ENCODE assay signal across 8 cellular contexts in the genomic region with DNA sequence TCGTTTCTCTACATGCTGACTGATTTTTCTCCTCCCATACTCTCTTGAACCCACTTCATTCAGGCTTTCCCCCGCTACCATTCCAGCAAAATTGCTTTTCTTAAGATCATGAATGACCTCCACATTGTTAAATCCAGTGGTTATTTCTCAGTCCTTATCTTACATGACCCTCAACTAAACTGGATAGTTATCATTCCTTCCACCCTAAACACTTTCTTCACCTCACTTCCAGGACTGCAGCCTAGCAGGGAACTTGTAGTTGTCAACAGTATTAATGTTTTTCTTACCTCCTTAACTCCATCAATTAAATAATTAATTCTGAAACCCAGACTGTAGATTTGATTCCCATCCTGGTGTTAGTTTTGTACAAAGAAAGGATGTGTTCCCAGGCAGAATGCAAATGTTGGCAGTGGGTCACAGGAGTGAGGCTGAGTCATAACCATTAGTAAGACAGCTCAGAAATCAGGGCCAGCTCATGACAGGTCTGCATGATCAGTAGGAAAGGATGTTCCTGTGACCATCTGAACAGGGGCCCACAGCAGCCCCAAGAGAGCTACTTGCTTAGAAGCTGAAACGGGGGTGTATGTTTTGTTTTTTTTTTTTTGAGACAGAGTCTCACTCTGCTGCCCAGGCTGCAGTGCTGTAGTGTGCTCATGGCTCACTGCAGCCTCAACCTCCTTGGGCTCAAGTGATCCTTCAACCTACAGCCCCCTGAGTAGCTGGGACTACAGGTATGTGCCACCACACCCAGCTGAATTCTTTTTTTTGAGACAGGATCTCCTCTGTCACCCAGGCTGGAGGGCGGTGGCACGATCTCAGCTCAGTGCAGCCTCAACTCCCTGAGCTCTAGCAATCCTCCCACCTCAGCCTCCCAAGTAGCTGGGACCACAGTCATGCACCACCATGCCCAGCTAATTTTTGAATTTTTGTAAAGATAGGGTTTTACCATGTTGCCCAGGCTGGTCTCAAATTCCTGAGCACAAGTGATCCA. TPM values are rescaled to one million over a fixed set of nuclear protein-coding genes. Genes with fewer than 3 reads are reported as not detected.
A peak's percentile ranks its signal among the peaks of the same experiment; 100 is the strongest.
DNase-seq lines count a peak whose midpoint lies in the region; ATAC-seq and TF ChIP-seq lines count a peak whose summit lies in the region.

No MANE protein-coding gene starts in this region.

- H3K9me3 ChIP-seq in esophagus squamous epithelium = no peaks in the 10 kb centered on the region

- H3K36me3 Mint-ChIP-seq in activated naive CD4-positive, alpha-beta T cell treated with anti-CD3 and anti-CD28 coated beads for 36 hours (ENCODE audit: low read depth) = no peaks in the 10 kb centered on the region
- no peaks in the 10 kb centered on the region for H3K36me3 Mint-ChIP-seq in stimulated activated effector memory CD8-positive, alpha-beta T cell treated with anti-CD3 and anti-CD28 coated beads, Interleukin-12 subunit alpha, Interleukin-12 subunit beta, amount 100 ng/mL, for 72 hours

- peak; percentile 31 for DNase-seq in activated naive CD4-positive, alpha-beta T cell treated with anti-CD3 and anti-CD28 coated beads for 36 hours
- DNase-seq in activated naive CD4-positive, alpha-beta T cell treated with Interleukin-2 at 50 U/mL for 16 hours = no peak
- DNase-seq in NCI-H446 (lab: John Stamatoyannopoulos, UW) (peak; percentile 62 to 72), esophagus squamous epithelium (lab: John Stamatoyannopoulos, UW) (no peak), hippocampal formation (lab: John Stamatoyannopoulos, UW) (no peak)
- DNase-seq in stimulated activated effector memory CD8-positive, alpha-beta T cell treated with anti-CD3 and anti-CD28 coated beads, Interleukin-12 subunit alpha, Interleukin-12 subunit beta, amount 100 ng/mL, for 72 hours (ENCODE audit: low spot score in 2 of 2) = no peak
- no peak for DNase-seq in stimulated activated CD4-positive, alpha-beta T cell treated with anti-CD3 and anti-CD28 coated beads, Interleukin-4, amount 100 ng/mL, for 1 hour

- peaks cover 5 to 32% (median 10%) of the 10 kb centered on the region in 3 donors for H3K4me1 ChIP-seq in esophagus squamous epithelium

- CTCF ChIA-PET in activated naive CD4-positive, alpha-beta T cell treated with anti-CD3 and anti-CD28 coated beads for 36 hours (lab: Charles Lee) = interaction anchor here (1.1 kb wide), 1 partner anchor 24 kb away, joined by 4 read pairs; no protein-coding TSS in a partner anchor

- H3K4me3 Mint-ChIP-seq in activated naive CD4-positive, alpha-beta T cell treated with anti-CD3 and anti-CD28 coated beads for 36 hours = no peak overlapping the region
- H3K4me3 Mint-ChIP-seq in stimulated activated effector memory CD8-positive, alpha-beta T cell treated with anti-CD3 and anti-CD28 coated beads, Interleukin-12 subunit alpha, Interleukin-12 subunit beta, amount 100 ng/mL, for 72 hours = no peak overlapping the region

- TF ChIP-seq POLR2A in esophagus squamous epithelium (IDR thresholded peaks at IDR 0.05) = no peak

- H3K4me1 Mint-ChIP-seq in activated naive CD4-positive, alpha-beta T cell treated with anti-CD3 and anti-CD28 coated beads for 36 hours (ENCODE audit: low read depth) = no peaks in the 10 kb centered on the region
- peaks cover 11% of the 10 kb centered on the region for H3K4me1 Mint-ChIP-seq in stimulated activated effector memory CD8-positive, alpha-beta T cell treated with anti-CD3 and anti-CD28 coated beads, Interleukin-12 subunit alpha, Interleukin-12 subunit beta, amount 100 ng/mL, for 72 hours

- H3K9me3 Mint-ChIP-seq in activated naive CD4-positive, alpha-beta T cell treated with anti-CD3 and anti-CD28 coated beads for 36 hours = no peaks in the 10 kb centered on the region
- H3K9me3 Mint-ChIP-seq in stimulated activated effector memory CD8-positive, alpha-beta T cell treated with anti-CD3 and anti-CD28 coated beads, Interleukin-12 subunit alpha, Interleukin-12 subunit beta, amount 100 ng/mL, for 72 hours = no peaks in the 10 kb centered on the region

- TF ChIP-seq CTCF in esophagus squamous epithelium (IDR thresholded peaks at IDR 0.05) = no peak

- WGBS in esophagus squamous epithelium, 2 donors = 53 to 55% methylated on average over 4 to 5 of the region's 5 CpGs

- no peaks in the 10 kb centered on the region for H3K36me3 ChIP-seq in esophagus squamous epithelium

- peaks cover 0 to 2% (median 0%) of the 10 kb centered on the region in 4 donors for H3K27me3 ChIP-seq in esophagus squamous epithelium

- no peak overlapping the region for H3K27ac Mint-ChIP-seq in activated naive CD4-positive, alpha-beta T cell treated with anti-CD3 and anti-CD28 coated beads for 36 hours
- no peak overlapping the region for H3K27ac Mint-ChIP-seq in stimulated activated effector memory CD8-positive, alpha-beta T cell treated with anti-CD3 and anti-CD28 coated beads, Interleukin-12 subunit alpha, Interleukin-12 subunit beta, amount 100 ng/mL, for 72 hours

- intact Hi-C loops in activated naive CD4-positive, alpha-beta T cell treated with anti-CD3 and anti-CD28 coated beads for 36 hours (cut with micrococcal nuclease) = no loop called here
- intact Hi-C loops in esophagus squamous epithelium (cut with DNase I) = no loop called here

- peak overlapping the region in 3 of 4 donors; percentile 5 to 50 (median 46) for H3K27ac ChIP-seq in esophagus squamous epithelium

- ATAC-seq in HG02571 (IDR thresholded peaks at IDR 0.05; ENCODE audit: unreplicated experiment) = peak; percentile 59
- peak; percentile 94 for ATAC-seq in stimulated activated effector memory CD8-positive, alpha-beta T cell treated with anti-CD3 and anti-CD28 coated beads, Interleukin-12 subunit alpha, Interleukin-12 subunit beta, amount 100 ng/mL, for 72 hours

- H3K27me3 Mint-ChIP-seq in activated naive CD4-positive, alpha-beta T cell treated with anti-CD3 and anti-CD28 coated beads for 36 hours (ENCODE audit: low read depth) = peaks cover 5% of the 10 kb centered on the region

- H3K4me3 ChIP-seq in esophagus squamous epithelium = no peak overlapping the region

RNA-seq across cellular contexts. Expression of a gene that starts 9.1 kb away (rescaled TPM):
- total RNA-seq in activated naive CD4-positive, alpha-beta T cell treated with anti-CD3 and anti-CD28 coated beads for 36 hours = not detected
- 10 to 100 TPM in 1 of 4 donors, 1 to 10 TPM in 3; 4.5 to 14.4 (median 5.9) TPM for total RNA-seq in esophagus squamous epithelium

Comparison
In these comparisons a context has a peak if more than half of its experiments do, and no peak if none do; other contexts are left out.
1. DNase-seq: peak in activated naive CD4-positive, alpha-beta T cell treated with anti-CD3 and anti-CD28 coated beads for 36 hours (single experiment) and NCI-H446 (2 of 2); none in activated naive CD4-positive, alpha-beta T cell treated with Interleukin-2 at 50 U/mL for 16 hours (single experiment), esophagus squamous epithelium (single experiment), stimulated activated effector memory CD8-positive, alpha-beta T cell treated with anti-CD3 and anti-CD28 coated beads, Interleukin-12 subunit alpha, Interleukin-12 subunit beta, amount 100 ng/mL, for 72 hours (0 of 2), stimulated activated CD4-positive, alpha-beta T cell treated with anti-CD3 and anti-CD28 coated beads, Interleukin-4, amount 100 ng/mL, for 1 hour (single experiment) and hippocampal formation (0 of 2).
2. RNA of a gene that starts 9.1 kb away (total RNA-seq): 4.5 to 14.4 TPM in esophagus squamous epithelium; not detected in activated naive CD4-positive, alpha-beta T cell treated with anti-CD3 and anti-CD28 coated beads for 36 hours; every median in the first group is over 4 times any median in the second.